8 cellular contexts compared by ENCODE assay signal in the genomic region with DNA sequence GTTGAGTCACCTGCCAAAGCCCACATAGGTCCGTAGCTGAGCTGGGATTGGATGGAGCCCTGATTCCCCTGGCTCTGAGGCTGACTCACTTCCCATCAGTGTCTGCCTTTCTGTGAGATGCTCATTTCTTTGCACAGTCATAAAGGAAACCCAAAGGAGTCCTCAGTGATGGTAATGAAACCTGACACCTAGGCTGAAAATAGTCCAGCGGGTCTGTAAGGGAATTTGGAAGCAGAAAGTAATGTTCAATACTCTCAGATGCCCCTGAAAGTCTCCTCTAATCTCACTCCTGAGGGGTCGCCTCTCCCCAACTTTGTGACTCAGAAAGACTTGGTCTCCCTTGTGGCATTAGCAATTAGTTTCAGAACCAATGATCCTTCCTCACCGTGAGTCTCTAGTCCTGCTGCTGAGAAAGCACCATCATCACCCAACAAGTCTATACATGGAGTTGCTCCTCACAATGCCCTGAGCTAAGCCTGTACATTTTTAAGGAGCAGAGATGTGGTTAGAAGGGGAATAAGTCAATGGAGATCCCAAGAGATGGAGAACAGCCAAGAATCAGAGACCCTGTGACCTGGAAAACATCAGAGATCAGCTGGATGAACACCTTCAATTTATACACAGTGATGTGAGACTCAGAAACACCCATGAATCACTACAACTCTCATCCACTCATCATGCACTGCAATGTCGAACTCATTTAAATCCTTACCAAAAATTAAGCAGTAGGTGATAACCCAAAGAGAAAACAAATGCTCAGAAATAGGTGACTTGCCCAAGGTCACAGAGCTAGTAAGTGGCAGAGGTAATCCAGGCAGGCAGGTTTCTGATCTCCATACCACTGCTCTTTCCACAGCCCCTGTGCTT.
A peak's percentile ranks its signal among the peaks of the same experiment; 100 is the strongest.
DNase-seq lines count a peak whose midpoint lies in the region; ATAC-seq and TF ChIP-seq lines count a peak whose summit lies in the region.

No MANE protein-coding gene starts in this region.

- H3K4me3 ChIP-seq in brain microvascular endothelial cell (ENCODE audit: low read depth, low read length) (no peak overlapping the region), upper lobe of right lung (no peak overlapping the region)

- H3K27ac ChIP-seq in brain microvascular endothelial cell (no peak overlapping the region), upper lobe of right lung (no peak overlapping the region)

- no peaks in the 10 kb centered on the region for H3K36me3 ChIP-seq in brain microvascular endothelial cell (replicated peaks)
- no peaks in the 10 kb centered on the region for H3K36me3 ChIP-seq in upper lobe of right lung

- H3K9me3 ChIP-seq in upper lobe of right lung: no peaks in the 10 kb centered on the region

- intact Hi-C loops in upper lobe of right lung (cut with DNase I): no loop called here

- in situ Hi-C loops in brain microvascular endothelial cell (cut with HindIII; ENCODE audit: low pct_ligation_motif_present, low sequenced_read_pairs): no loop called here

- DNase-seq in ELR (ENCODE audit: low read depth) (peak; percentile 87), GM20000 (ENCODE audit: low spot score) (peak; percentile 24), brain microvascular endothelial cell (peak; percentile 94), dedifferentiated amniotic fluid mesenchymal stem cell (ENCODE audit: extremely low spot score) (no peak), NCI-H1694 treated with DMSO at 0.1 percent for 48 hours (lab: John Stamatoyannopoulos, UW) (no peak), upper lobe of right lung (no peak), ecto neural progenitor cell (ENCODE audit: low spot score) (no peak)

- no peak for TF ChIP-seq CTCF in GM20000 (IDR thresholded peaks at IDR 0.05; ENCODE audit: extremely low read depth, missing control alignments)
- no peak for TF ChIP-seq CTCF in brain microvascular endothelial cell (IDR thresholded peaks at IDR 0.05; ENCODE audit: low read depth, low read length, missing control alignments)
- no peak for TF ChIP-seq CTCF in upper lobe of right lung (IDR thresholded peaks at IDR 0.05)

- peak; percentile 95 for ATAC-seq in HG03457 (IDR thresholded peaks at IDR 0.05; ENCODE audit: unreplicated experiment)
- ATAC-seq in upper lobe of right lung: no peak

- H3K4me1 ChIP-seq in upper lobe of right lung: no peaks in the 10 kb centered on the region

- H3K27me3 ChIP-seq in brain microvascular endothelial cell (replicated peaks): no peaks in the 10 kb centered on the region
- H3K27me3 ChIP-seq in upper lobe of right lung: no peaks in the 10 kb centered on the region

Comparison
In these comparisons a context has a peak if more than half of its experiments do, and no peak if none do; other contexts are left out.
1. DNase-seq: peak in ELR (single experiment), GM20000 (single experiment) and brain microvascular endothelial cell (single experiment); none in dedifferentiated amniotic fluid mesenchymal stem cell (single experiment), NCI-H1694 treated with DMSO at 0.1 percent for 48 hours (single experiment), upper lobe of right lung (single experiment) and ecto neural progenitor cell (single experiment).